In the genomic region with DNA sequence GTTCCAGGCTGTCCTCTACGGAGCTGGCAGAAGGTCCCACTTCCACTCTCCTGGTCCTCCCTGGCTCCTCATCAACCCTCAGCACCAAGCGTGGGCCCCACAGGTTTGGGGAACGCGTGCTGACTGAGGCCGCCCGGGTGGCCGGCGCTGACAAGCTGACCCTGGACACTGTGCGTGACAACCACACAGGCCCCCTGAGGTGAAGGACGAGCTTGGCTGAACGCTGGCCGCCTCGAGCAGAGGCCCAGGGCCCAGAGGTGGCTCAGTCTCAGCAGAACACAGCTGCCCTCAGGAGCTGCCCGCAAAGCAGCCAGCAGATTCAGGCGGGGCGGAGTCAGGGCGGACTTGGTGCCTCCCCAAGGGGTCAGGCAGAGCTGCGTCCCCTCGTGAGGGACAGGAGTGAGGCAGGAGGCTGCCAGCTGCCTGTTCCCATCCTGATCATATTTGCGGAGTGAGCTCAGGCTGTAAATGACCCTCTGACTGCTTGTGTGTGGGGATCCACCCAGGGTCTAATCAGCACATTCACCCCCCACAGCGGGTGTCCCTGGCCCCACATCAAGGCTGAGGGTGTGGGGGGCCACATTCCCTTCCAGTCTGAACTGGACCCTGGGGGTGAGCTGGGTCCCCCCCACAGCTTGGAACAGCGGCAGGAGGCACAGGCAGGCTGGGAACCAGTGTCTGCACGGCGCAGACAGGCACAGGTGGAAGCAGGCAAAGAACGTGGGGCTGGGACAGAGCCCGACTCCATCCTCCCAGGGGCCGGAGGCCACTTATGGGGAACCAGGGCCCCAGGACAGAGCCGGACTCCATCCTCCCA, we compare ENCODE assay signal across 22 cellular contexts.
DNase-seq lines count a peak whose midpoint lies in the region; ATAC-seq and TF ChIP-seq lines count a peak whose summit lies in the region.
"Had no signal": no experiment of that assay in that cellular context is flagged by ENCODE, and none has a peak within 500 bp of the region (broad histone marks: within the 10 kb centered on the region; RNA-seq: fewer than 3 reads in every experiment).

No MANE protein-coding gene starts in this region.

- H3K36me3 ChIP-seq in endodermal cell (ENCODE audit: control insufficient read depth, insufficient read depth, low read length) (no peaks in the 10 kb centered on the region), aorta (ENCODE audit: control insufficient read depth in 1 of 2, insufficient read depth in 2 of 2, low read length in 1 of 2) (no peaks in the 10 kb centered on the region)
- H3K36me3 ChIP-seq: adrenal gland, heart left ventricle, stomach had no signal

- H3K4me1 ChIP-seq in endodermal cell (ENCODE audit: control insufficient read depth, insufficient read depth, low read length) = no peaks in the 10 kb centered on the region
- no peaks in the 10 kb centered on the region for H3K4me1 ChIP-seq in aorta (ENCODE audit: control insufficient read depth in 1 of 2, insufficient read depth in 2 of 2, low read length in 2 of 2)
- H3K4me1 ChIP-seq: A549, adrenal gland, stomach had no signal

- H3K4me3 ChIP-seq in endodermal cell (ENCODE audit: low read length) (no peak overlapping the region), aorta (ENCODE audit: low read length in 2 of 2) (no peak overlapping the region)
- H3K4me3 ChIP-seq: A549, adrenal gland, heart left ventricle, stomach had no signal

- H3K27me3 ChIP-seq in endodermal cell (ENCODE audit: control insufficient read depth, insufficient read depth, low read length, poor library complexity, severe bottlenecking) (no peaks in the 10 kb centered on the region), aorta (ENCODE audit: control insufficient read depth in 1 of 2, insufficient read depth in 2 of 2, low read length in 1 of 2) (no peaks in the 10 kb centered on the region)
- H3K27me3 ChIP-seq: adrenal gland, heart left ventricle, stomach had no signal

- H3K4me1 Mint-ChIP-seq in endodermal cell = no peaks in the 10 kb centered on the region
- H3K4me1 Mint-ChIP-seq in nephron progenitor cell = peaks cover 23% of the 10 kb centered on the region

- H3K27me3 Mint-ChIP-seq in endodermal cell (ENCODE audit: insufficient read depth) = no peaks in the 10 kb centered on the region
- H3K27me3 Mint-ChIP-seq in nephron progenitor cell (ENCODE audit: low read depth, poor library complexity) = no peaks in the 10 kb centered on the region
- H3K27me3 Mint-ChIP-seq: activated CD4-positive, alpha-beta memory T cell treated with anti-CD3 and anti-CD28 coated beads for 36 hours; B cell; type B pancreatic cell had no signal

- no peak overlapping the region for H3K27ac Mint-ChIP-seq in endodermal cell
- H3K27ac Mint-ChIP-seq in nephron progenitor cell = no peak overlapping the region
- H3K27ac Mint-ChIP-seq: activated CD4-positive, alpha-beta memory T cell treated with anti-CD3 and anti-CD28 coated beads for 36 hours; B cell; type B pancreatic cell had no signal

- H3K36me3 Mint-ChIP-seq in endodermal cell (ENCODE audit: low read depth) = peaks cover 2% of the 10 kb centered on the region
- H3K36me3 Mint-ChIP-seq in nephron progenitor cell (ENCODE audit: low read depth) = no peaks in the 10 kb centered on the region
- H3K36me3 Mint-ChIP-seq: activated CD4-positive, alpha-beta memory T cell treated with anti-CD3 and anti-CD28 coated beads for 36 hours; type B pancreatic cell had no signal

- H3K9me3 Mint-ChIP-seq in endodermal cell = no peaks in the 10 kb centered on the region
- H3K9me3 Mint-ChIP-seq in nephron progenitor cell = no peaks in the 10 kb centered on the region
- H3K9me3 Mint-ChIP-seq: activated CD4-positive, alpha-beta memory T cell treated with anti-CD3 and anti-CD28 coated beads for 36 hours; type B pancreatic cell had no signal

- TF ChIP-seq CTCF in endodermal cell (conservative IDR thresholded peaks at IDR 0.05) (no peak), nephron progenitor cell (IDR thresholded peaks at IDR 0.05) (no peak)

- no peak for ATAC-seq in Right ventricle myocardium inferior
- ATAC-seq in aorta (ENCODE audit: low FRiP score) = peak; percentile 7
- no peak for ATAC-seq in HG03039 (IDR thresholded peaks at IDR 0.05; ENCODE audit: unreplicated experiment)
- ATAC-seq in HG03139 (IDR thresholded peaks at IDR 0.05; ENCODE audit: unreplicated experiment) = no peak

- WGBS in endodermal cell (ENCODE audit: insufficient coverage in 1 of 2, insufficient read length in 1 of 2), 2 experiments = 92 to 93% methylated on average over 20 to 28 of the region's 28 CpGs
- 89 to 92% methylated on average over 27 to 28 of the region's 28 CpGs for WGBS in aorta, 2 donors

- no peak overlapping the region for H3K9ac ChIP-seq in endodermal cell (ENCODE audit: extremely low read depth, low read length, poor library complexity, severe bottlenecking)
- H3K9ac ChIP-seq: KMS-11 had no signal

- peak; percentile 68 for DNase-seq in cardiac septum (ENCODE audit: low spot score)
- no peak for DNase-seq in Right ventricle myocardium inferior (ENCODE audit: missing footprints)
- peak; percentile 45 for DNase-seq in endodermal cell
- DNase-seq in nephron progenitor cell = peak; percentile 38
- DNase-seq in aorta = no peak
- DNase-seq in occipital lobe (lab: John Stamatoyannopoulos, UW) = no peak
- DNase-seq: activated CD4-positive, alpha-beta memory T cell treated with anti-CD3 and anti-CD28 coated beads for 36 hours; COR-L47; DMS79 treated with DMSO at 0.1 percent for 48 hours; NCI-H146; NCI-H524; NK-92 treated with Interleukin-12 subunit alpha and Interleukin-12 subunit beta, amount 100 ng/mL, for 24 hours; stomach had no signal

- intact Hi-C loops in cardiac septum (cut with DNase I) = no loop called here
- intact Hi-C loops in Right ventricle myocardium inferior (cut with DNase I) = no loop called here
- intact Hi-C loops in aorta (cut with DNase I) = no loop called here

- H3K27ac ChIP-seq in endodermal cell (ENCODE audit: low read depth, low read length) = no peak overlapping the region
- no peak overlapping the region for H3K27ac ChIP-seq in aorta (ENCODE audit: low read depth in 1 of 2, low read length in 2 of 2)
- H3K27ac ChIP-seq: A549, adrenal gland, heart left ventricle, KMS-11, stomach, VCaP had no signal

- H3K9me3 ChIP-seq in endodermal cell (ENCODE audit: control insufficient read depth, low read length) (no peaks in the 10 kb centered on the region), aorta (ENCODE audit: control insufficient read depth, low read length) (no peaks in the 10 kb centered on the region)
- H3K9me3 ChIP-seq: A549, adrenal gland, heart left ventricle, stomach had no signal

- H3K4me3 Mint-ChIP-seq in endodermal cell (no peak overlapping the region), nephron progenitor cell (no peak overlapping the region)
- H3K4me3 Mint-ChIP-seq: activated CD4-positive, alpha-beta memory T cell treated with anti-CD3 and anti-CD28 coated beads for 36 hours; B cell; type B pancreatic cell had no signal

Comparison
In these comparisons a context has a peak if more than half of its experiments do, and no peak if none do; other contexts are left out.
1. DNase-seq: peak in cardiac septum (single experiment), endodermal cell (single experiment) and nephron progenitor cell (single experiment); none in Right ventricle myocardium inferior (single experiment), aorta (0 of 2) and occipital lobe (single experiment).